ENCODE assay signal across 8 cellular contexts in the genomic region with DNA sequence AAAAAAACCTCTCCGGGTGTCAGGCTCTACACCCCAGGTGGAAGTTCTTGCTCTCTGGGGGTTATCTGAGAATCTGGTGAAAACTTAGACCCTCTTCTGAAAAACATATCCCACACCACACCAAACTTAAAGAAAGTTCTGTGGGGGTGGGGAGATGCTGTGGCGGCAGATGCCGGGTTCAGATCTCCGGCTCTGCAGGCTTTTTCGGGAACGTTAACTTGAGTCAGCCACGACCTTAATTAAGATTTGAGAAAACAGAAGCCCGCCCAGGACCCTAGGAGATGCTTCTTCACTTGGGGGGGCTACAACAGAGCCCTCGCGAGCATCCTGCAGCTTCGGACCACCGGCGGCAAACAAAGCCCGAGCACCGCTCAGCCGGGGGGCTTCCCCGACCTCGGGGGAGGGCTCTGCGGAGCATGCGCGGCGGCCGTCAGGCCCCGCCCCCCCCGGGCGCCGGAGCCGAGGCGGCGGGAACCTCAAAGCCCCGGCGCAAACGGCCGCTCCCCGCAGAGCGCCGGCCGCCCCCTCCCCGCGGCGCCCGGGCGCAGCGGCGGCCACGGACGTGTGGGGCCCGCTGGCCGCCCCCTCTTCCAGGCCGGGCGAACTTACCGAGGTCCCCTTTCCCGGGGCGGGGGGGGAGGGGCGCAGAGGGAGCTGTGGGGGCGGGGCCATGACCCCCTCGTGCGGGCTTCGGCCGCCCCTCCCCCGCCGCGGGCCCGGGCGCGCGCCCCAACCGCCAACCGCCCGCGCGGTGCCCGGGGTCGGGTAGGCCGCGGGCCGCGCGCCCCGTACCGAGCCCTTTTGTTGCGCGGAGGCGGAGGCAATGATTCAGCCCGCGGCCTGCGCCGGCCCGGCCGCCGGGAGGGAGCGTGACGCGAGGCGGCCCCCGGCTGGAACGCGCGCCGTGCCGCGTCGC. TPM values are rescaled to one million over a fixed set of nuclear protein-coding genes. Genes with fewer than 3 reads are reported as not detected.
A peak's percentile ranks its signal among the peaks of the same experiment; 100 is the strongest.
DNase-seq lines count a peak whose midpoint lies in the region; ATAC-seq and TF ChIP-seq lines count a peak whose summit lies in the region.

No MANE protein-coding gene starts in this region.

- peak; percentile 21 for ATAC-seq in GM21390 (IDR thresholded peaks at IDR 0.05; ENCODE audit: unreplicated experiment)

- H3K27ac ChIP-seq in coronary artery = peak overlapping the region; percentile 52 to 89

- no peak overlapping the region for H3K27ac Mint-ChIP-seq in Caco-2 (ENCODE audit: unreplicated experiment)

- POLR2A ChIA-PET in Caco-2 (lab: Charles Lee) = no interaction called here

- intact Hi-C loops in Caco-2 (cut with micrococcal nuclease; ENCODE audit: unreplicated experiment) (no loop called here), lower leg skin (cut with DNase I; ENCODE audit: low total_unique reads) (no loop called here)

- BruUV-seq in Caco-2 (replicated peaks; lab: Mats Ljungman, UMichigan) = no TSS peak

- peaks cover 16% of the 10 kb centered on the region for H3K4me1 Mint-ChIP-seq in Caco-2 (ENCODE audit: low read depth, unreplicated experiment)

- CTCF ChIA-PET in Caco-2 (lab: Charles Lee) = interaction anchor here (0.6 kb wide), 1 partner anchor 730 kb away, joined by 4 read pairs; no protein-coding TSS in a partner anchor

- no peak for TF ChIP-seq POLR2A in lower leg skin (IDR thresholded peaks at IDR 0.05)

- H3K4me1 ChIP-seq in Caco-2 = peaks cover 21% of the 10 kb centered on the region

- H3K4me3 ChIP-seq in Caco-2 (ENCODE audit: low read depth, low read length) (peak overlapping the region; percentile 78), coronary artery (peak overlapping the region; percentile 90), lower leg skin (ENCODE audit: low read depth, poor library complexity, severe bottlenecking) (peak overlapping the region; percentile 64)

- H3K9me3 ChIP-seq in Caco-2 = no peaks in the 10 kb centered on the region

- H3K27me3 Mint-ChIP-seq in Caco-2 (ENCODE audit: insufficient read depth, unreplicated experiment) = no peaks in the 10 kb centered on the region

- H3K27me3 ChIP-seq in Caco-2 (replicated peaks; ENCODE audit: control insufficient read depth, insufficient read depth, low read length) = no peaks in the 10 kb centered on the region

- H3K36me3 ChIP-seq in Caco-2 (ENCODE audit: control insufficient read depth, insufficient read depth, low read length) = peaks cover 1% of the 10 kb centered on the region; the same call in 1 of the 2 replicates

- H3K36me3 Mint-ChIP-seq in Caco-2 (ENCODE audit: insufficient read depth, unreplicated experiment) = peaks cover 56% of the 10 kb centered on the region

- DNase-seq in Caco-2 (peak in 1 of 2 experiments; percentile 55), LHCN-M2 (ENCODE audit: low read depth) (peak; percentile 31), coronary artery (ENCODE audit: low spot score) (no peak), lower leg skin (ENCODE audit: low spot score in 2 of 2) (no peak), NCI-H226 (no peak)
- DNase-seq in activated CD4-positive, alpha-beta T cell treated with anti-CD3 and anti-CD28 coated beads for 48 hours = peak; percentile 71
- peak; percentile 34 to 50 (median 47) for DNase-seq in stimulated activated CD4-positive, alpha-beta T cell treated with anti-CD3 and anti-CD28 coated beads, TNF-alpha, amount 100 ng/mL, for 4 hours (ENCODE audit: low read depth in 3 of 3)

- H3K4me3 Mint-ChIP-seq in Caco-2 (ENCODE audit: unreplicated experiment) = peak overlapping the region; percentile 85

- no peaks in the 10 kb centered on the region for H3K9me3 Mint-ChIP-seq in Caco-2 (ENCODE audit: unreplicated experiment)

- WGBS in lower leg skin, 2 donors = 0 to 2% methylated on average over 15 to 49 of the region's 103 CpGs

- TF ChIP-seq CTCF in Caco-2 (IDR thresholded peaks at IDR 0.05; ENCODE audit: insufficient read depth in 1 of 2, low read depth in 1 of 2, low read length in 1 of 2, severe bottlenecking in 1 of 2, unreplicated experiment in 1 of 2) = no peak
- no peak for TF ChIP-seq CTCF in coronary artery (IDR thresholded peaks at IDR 0.05)
- no peak for TF ChIP-seq CTCF in lower leg skin (IDR thresholded peaks at IDR 0.05)

RNA-seq across cellular contexts. Expression of gene RCC2, which starts 2.0 kb away (rescaled TPM):
- total RNA-seq in Caco-2 (2022) (101 and 103 TPM in 2 replicates), LHCN-M2 (2014; rRNA removed) (35.3 and 38.4 TPM in 2 replicates), lower leg skin (10 to 100 TPM; 62.6 to 78.5 (median 71.3) TPM)
- polyA plus RNA-seq in LHCN-M2 (2012) = 38.2 TPM

Comparison
In these comparisons a context has a peak if more than half of its experiments do, and no peak if none do; other contexts are left out.
1. DNase-seq: peak in LHCN-M2 (single experiment), activated CD4-positive, alpha-beta T cell treated with anti-CD3 and anti-CD28 coated beads for 48 hours (single experiment) and stimulated activated CD4-positive, alpha-beta T cell treated with anti-CD3 and anti-CD28 coated beads, TNF-alpha, amount 100 ng/mL, for 4 hours (3 of 3); none in coronary artery (single experiment), lower leg skin (0 of 2) and NCI-H226 (single experiment).
2. Peak in every context shown above with its lines, with median percentiles within 50 percentile points of each other: H3K4me3 ChIP-seq.